Comparison of ENCODE assay signal across 12 cellular contexts in genomic region chr13:39329182-39329639, GRCh38.
"Had no signal": no experiment of that assay in that cellular context is flagged by ENCODE, and none has a peak within 500 bp of the region (broad histone marks: within the 10 kb centered on the region; RNA-seq: fewer than 3 reads in every experiment).

No MANE protein-coding gene starts in this region.

- H3K36me3 ChIP-seq: left lung, suprapubic skin, upper lobe of right lung had no signal

- H3K4me1 Mint-ChIP-seq: activated naive CD8-positive, alpha-beta T cell treated with anti-CD3 and anti-CD28 coated beads for 36 hours had no signal

- H3K4me3 ChIP-seq: left lung, suprapubic skin, upper lobe of right lung had no signal

- H3K27ac ChIP-seq: left lung, suprapubic skin, upper lobe of right lung had no signal

- H3K4me1 ChIP-seq: left lung, suprapubic skin had no signal

- H3K9me3 ChIP-seq: suprapubic skin, upper lobe of right lung had no signal

- H3K36me3 Mint-ChIP-seq: activated naive CD8-positive, alpha-beta T cell treated with anti-CD3 and anti-CD28 coated beads for 36 hours had no signal

- H3K27ac Mint-ChIP-seq: activated CD8-positive, alpha-beta T cell treated with anti-CD3 and anti-CD28 coated beads for 36 hours; activated naive CD8-positive, alpha-beta T cell treated with anti-CD3 and anti-CD28 coated beads for 36 hours; activated T-cell treated with anti-CD3 and anti-CD28 coated beads, Interleukin-2, amount 50 U/mL, for 72 hours had no signal

- H3K27me3 ChIP-seq: left lung, suprapubic skin, upper lobe of right lung had no signal

- H3K4me3 Mint-ChIP-seq: activated CD8-positive, alpha-beta T cell treated with anti-CD3 and anti-CD28 coated beads for 36 hours; activated naive CD8-positive, alpha-beta T cell treated with anti-CD3 and anti-CD28 coated beads for 36 hours; activated T-cell treated with anti-CD3 and anti-CD28 coated beads, Interleukin-2, amount 50 U/mL, for 72 hours had no signal

- DNase-seq: activated CD8-positive, alpha-beta memory T cell treated with anti-CD3 and anti-CD28 coated beads, Interleukin-2, amount 50 U/mL, for 4 hours; activated CD8-positive, alpha-beta T cell treated with anti-CD3 and anti-CD28 coated beads for 36 hours; activated gamma-delta T cell treated with Interleukin-2 at 50 U/mL for 16 hours; activated naive CD8-positive, alpha-beta T cell treated with anti-CD3 and anti-CD28 coated beads for 36 hours; activated T-cell treated with anti-CD3 and anti-CD28 coated beads, Interleukin-2, amount 50 U/mL, for 72 hours; anterior cingulate cortex; islet precursor cell; left lung; stimulated activated CD4-positive, alpha-beta T cell treated with anti-CD3 and anti-CD28 coated beads, Interleukin-2, amount 100 ng/mL, for 48 hours; stimulated activated naive CD8-positive, alpha-beta T cell treated with anti-CD3 and anti-CD28 coated beads, Interleukin-15, Interleukin-2, amounts not matched to agents 100 U/mL and 50 U/mL, for 24 hours; upper lobe of right lung had no signal

- ATAC-seq: activated CD8-positive, alpha-beta T cell treated with anti-CD3 and anti-CD28 coated beads for 36 hours; activated T-cell treated with anti-CD3 and anti-CD28 coated beads, Interleukin-2, amount 50 U/mL, for 72 hours; left lung; stimulated activated naive CD8-positive, alpha-beta T cell treated with anti-CD3 and anti-CD28 coated beads, Interleukin-15, Interleukin-2, amounts not matched to agents 100 U/mL and 50 U/mL, for 24 hours; upper lobe of right lung had no signal
